ENCODE assay signal across 20 cellular contexts in genomic region chr3:158005391-158006100, GRCh38.
DNase-seq lines count a peak whose midpoint lies in the region; ATAC-seq and TF ChIP-seq lines count a peak whose summit lies in the region.
"Had no signal": no experiment of that assay in that cellular context is flagged by ENCODE, and none has a peak within 500 bp of the region (broad histone marks: within the 10 kb centered on the region; RNA-seq: fewer than 3 reads in every experiment).

No MANE protein-coding gene starts in this region.

- H3K4me3 Mint-ChIP-seq in glutamatergic neuron (ENCODE audit: unreplicated experiment), result peak overlapping the region; percentile 25
- H3K4me3 Mint-ChIP-seq in T-cell, result no peak overlapping the region
- no peak overlapping the region for H3K4me3 Mint-ChIP-seq in activated T-cell treated with anti-CD3 and anti-CD28 coated beads, Interleukin-2, amount 50 U/mL, for 24 hours
- H3K4me3 Mint-ChIP-seq: B cell; CD14-positive monocyte; CD4-positive, alpha-beta T cell; CD8-positive, alpha-beta memory T cell had no signal

- 0 out of 2 replicates have a peak, but pooled peaks cover 3% of the 10 kb centered on the region for H3K9me3 ChIP-seq in BE2C

- peak overlapping the region; percentile 42 for H3K4me3 ChIP-seq in BE2C (ENCODE audit: low read depth, low read length)
- H3K4me3 ChIP-seq: BLaER1 treated with 17β-estradiol and CSF1 and Interleukin-3, amounts not matched to agents 10 nM and 100 nM; GM12878 had no signal

- CTCF ChIA-PET in T-cell (lab: Charles Lee), result no interaction called here

- H3K36me3 Mint-ChIP-seq in glutamatergic neuron (ENCODE audit: unreplicated experiment) (peaks cover 21% of the 10 kb centered on the region), T-cell (no peaks in the 10 kb centered on the region)
- H3K36me3 Mint-ChIP-seq in activated T-cell treated with anti-CD3 and anti-CD28 coated beads, Interleukin-2, amount 50 U/mL, for 24 hours (ENCODE audit: low read depth), result no peaks in the 10 kb centered on the region
- H3K36me3 Mint-ChIP-seq: CD14-positive monocyte; CD8-positive, alpha-beta memory T cell had no signal

- H3K9me3 Mint-ChIP-seq in glutamatergic neuron (ENCODE audit: unreplicated experiment) (peaks cover 2% of the 10 kb centered on the region), T-cell (peaks cover 7 to 12% (median 11%) of the 10 kb centered on the region in 3 donors)
- peaks cover 14% of the 10 kb centered on the region for H3K9me3 Mint-ChIP-seq in activated T-cell treated with anti-CD3 and anti-CD28 coated beads, Interleukin-2, amount 50 U/mL, for 24 hours

- H3K27ac Mint-ChIP-seq in glutamatergic neuron (ENCODE audit: unreplicated experiment) (peak overlapping the region; percentile 85), T-cell (no peak overlapping the region)
- no peak overlapping the region for H3K27ac Mint-ChIP-seq in activated T-cell treated with anti-CD3 and anti-CD28 coated beads, Interleukin-2, amount 50 U/mL, for 24 hours
- H3K27ac Mint-ChIP-seq: B cell; CD14-positive monocyte; CD4-positive, alpha-beta T cell; CD8-positive, alpha-beta memory T cell had no signal

- POLR2A ChIA-PET in T-cell (lab: Charles Lee), result no interaction called here

- ATAC-seq in T-cell (replicated peaks in 1 of 4) (no peak), HG03442 (IDR thresholded peaks at IDR 0.05; ENCODE audit: unreplicated experiment) (no peak)
- ATAC-seq: GM12878, HCT116 had no signal

- no peaks in the 10 kb centered on the region for H3K36me3 ChIP-seq in BE2C
- H3K36me3 ChIP-seq: BLaER1 treated with 17β-estradiol and CSF1 and Interleukin-3, amounts not matched to agents 10 nM and 100 nM had no signal

- TF ChIP-seq CTCF in BE2C (IDR thresholded peaks at IDR 0.05; ENCODE audit: low read depth, low read length), result no peak
- TF ChIP-seq CTCF in glutamatergic neuron (IDR thresholded peaks at IDR 0.05; ENCODE audit: partially characterized antibody, unreplicated experiment), result no peak

- H3K4me1 ChIP-seq in BE2C, result peaks cover 2% of the 10 kb centered on the region; the same call in 1 of the 2 replicates
- H3K4me1 ChIP-seq: BLaER1 treated with 17β-estradiol and CSF1 and Interleukin-3, amounts not matched to agents 10 nM and 100 nM had no signal

- no peaks in the 10 kb centered on the region for H3K27me3 ChIP-seq in BE2C
- H3K27me3 ChIP-seq: BLaER1 treated with 17β-estradiol and CSF1 and Interleukin-3, amounts not matched to agents 10 nM and 100 nM had no signal

- H3K4me1 Mint-ChIP-seq in glutamatergic neuron (ENCODE audit: low read depth, unreplicated experiment) (peaks cover 11% of the 10 kb centered on the region), T-cell (no peaks in the 10 kb centered on the region)
- H3K4me1 Mint-ChIP-seq in activated T-cell treated with anti-CD3 and anti-CD28 coated beads, Interleukin-2, amount 50 U/mL, for 24 hours (ENCODE audit: low read depth), result no peaks in the 10 kb centered on the region
- H3K4me1 Mint-ChIP-seq: B cell; CD14-positive monocyte; CD8-positive, alpha-beta memory T cell had no signal

- DNase-seq in NCI-H2227 (lab: John Stamatoyannopoulos, UW; ENCODE audit: unreplicated experiment) (peak; percentile 13), NCI-H2227 treated with DMSO at 0.1 percent for 48 hours (lab: John Stamatoyannopoulos, UW) (no peak), BE2C (peak; percentile 65), NCI-H226 (peak; percentile 51), glutamatergic neuron (peak; percentile 16), T-cell (no peak)
- DNase-seq in activated T-cell treated with anti-CD3 and anti-CD28 coated beads, Interleukin-2, amount 50 U/mL, for 24 hours, result no peak
- DNase-seq: CD4-positive, alpha-beta T cell; CD8-positive, alpha-beta memory T cell; DMS 273 treated with DMSO at 0.1 percent for 48 hours; DMS79; EL; GDM1; H7 had no signal

- H3K27me3 Mint-ChIP-seq in glutamatergic neuron (ENCODE audit: unreplicated experiment) (peaks cover 5% of the 10 kb centered on the region), T-cell (no peaks in the 10 kb centered on the region)
- no peaks in the 10 kb centered on the region for H3K27me3 Mint-ChIP-seq in activated T-cell treated with anti-CD3 and anti-CD28 coated beads, Interleukin-2, amount 50 U/mL, for 24 hours
- H3K27me3 Mint-ChIP-seq: B cell; CD4-positive, alpha-beta T cell had no signal

Comparison
In these comparisons a context has a peak if more than half of its experiments do, and no peak if none do; other contexts are left out.
1. DNase-seq: peak in NCI-H2227 (single experiment), BE2C (single experiment), NCI-H226 (single experiment) and glutamatergic neuron (single experiment); none in NCI-H2227 treated with DMSO at 0.1 percent for 48 hours (single experiment), T-cell (0 of 34) and activated T-cell treated with anti-CD3 and anti-CD28 coated beads, Interleukin-2, amount 50 U/mL, for 24 hours (single experiment).